ENCODE assay signal across 2 cellular contexts in the genomic region with DNA sequence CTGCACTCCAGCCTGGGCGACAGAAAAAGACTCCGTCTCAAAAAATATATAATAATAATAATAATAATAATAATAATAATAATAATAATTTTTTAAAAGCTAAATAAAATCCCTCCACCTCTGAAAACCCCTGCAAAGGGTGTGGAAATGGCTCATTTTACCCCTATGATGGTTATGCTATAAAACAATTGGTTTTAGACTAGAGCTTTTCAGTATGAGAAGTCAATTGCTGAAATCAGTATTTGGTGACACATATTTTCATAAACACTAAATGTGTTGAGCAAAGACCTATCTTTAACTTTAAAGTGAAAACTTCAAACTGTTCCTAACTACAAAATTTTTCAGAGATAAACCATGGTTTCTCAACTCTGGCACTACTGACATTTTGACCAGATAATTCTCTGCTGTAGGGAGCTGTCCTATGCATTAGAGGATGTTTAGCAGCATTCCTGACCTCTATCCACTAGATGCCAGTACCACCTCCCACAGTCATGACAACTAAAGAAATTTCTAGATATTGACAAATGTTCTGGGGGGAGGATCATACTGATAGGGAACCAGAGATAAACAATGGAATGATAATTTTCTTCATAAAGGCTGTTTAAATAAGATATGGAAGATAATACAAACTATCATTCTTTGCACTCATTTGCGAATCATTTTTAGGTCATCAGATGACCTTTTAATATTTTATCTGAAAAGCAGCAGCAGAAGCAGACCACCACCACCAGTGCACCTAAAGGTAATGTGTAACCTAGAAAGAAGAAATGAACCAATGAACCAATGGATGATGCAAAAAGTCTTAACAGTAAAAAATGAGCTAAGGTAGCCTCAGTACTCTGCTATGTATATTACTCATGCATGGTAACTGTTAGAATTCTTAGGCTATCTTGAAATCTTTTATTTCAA.
TF ChIP-seq lines count a peak whose summit lies in the region.

No MANE protein-coding gene starts in this region.

TF ChIP-seq in SK-N-SH treated with all-trans-retinoic acid at 6 μM for 48 hours, 23 proteins besides CTCF, POLR2A, EP300 and RAD21:
- TF ChIP-seq RARB (CRISPR knock-in tag; IDR thresholded peaks at IDR 0.05): no peak
TF ChIP-seq in SK-N-SH treated with all-trans-retinoic acid at 6 μM for 48 hours: peak in this region for 0.

TF ChIP-seq in endothelial cell of umbilical vein, 7 proteins besides CTCF, POLR2A, EP300 and RAD21:
- TF ChIP-seq POLR2AphosphoS5 (IDR thresholded peaks at IDR 0.05; ENCODE audit: insufficient read depth, low read depth, low read length) (no peak), GATA2 (IDR thresholded peaks at IDR 0.05; ENCODE audit: insufficient read depth, insufficient read length, low read depth, low read length) (no peak), FOS (IDR thresholded peaks at IDR 0.05; ENCODE audit: borderline replicate concordance, insufficient read depth, low read length) (no peak), JUN (IDR thresholded peaks at IDR 0.05; ENCODE audit: borderline replicate concordance, insufficient read depth, insufficient read length, low read depth) (no peak), MYC (IDR thresholded peaks at IDR 0.05; ENCODE audit: low read depth, low read length) (no peak), EZH2 (IDR thresholded peaks at IDR 0.05; ENCODE audit: borderline replicate concordance, low read depth, low read length, severe bottlenecking) (no peak)
- TF ChIP-seq, protein P1, sequence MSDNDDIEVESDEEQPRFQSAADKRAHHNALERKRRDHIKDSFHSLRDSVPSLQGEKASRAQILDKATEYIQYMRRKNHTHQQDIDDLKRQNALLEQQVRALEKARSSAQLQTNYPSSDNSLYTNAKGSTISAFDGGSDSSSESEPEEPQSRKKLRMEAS (IDR thresholded peaks at IDR 0.05; ENCODE audit: insufficient read depth, insufficient read length): no peak
